In genomic region chr12:57085999-57086950, GRCh38 we compare ENCODE assay signal across 8 cellular contexts. TPM values are rescaled to one million over a fixed set of nuclear protein-coding genes. Genes with fewer than 3 reads are reported as not detected.
A peak's percentile ranks its signal among the peaks of the same experiment; 100 is the strongest.
DNase-seq lines count a peak whose midpoint lies in the region; ATAC-seq and TF ChIP-seq lines count a peak whose summit lies in the region.

No MANE protein-coding gene starts in this region.

- H3K9ac ChIP-seq in Loucy (ENCODE audit: low read depth, low read length, poor library complexity, severe bottlenecking) = peak overlapping the region; percentile 91

- H3K9me3 ChIP-seq in Loucy (ENCODE audit: insufficient read depth, low read depth, low read length) = no peaks in the 10 kb centered on the region

- peaks cover 20% of the 10 kb centered on the region for H3K4me1 ChIP-seq in Loucy (ENCODE audit: insufficient read depth, low read length, poor library complexity, severe bottlenecking)

- peak overlapping the region; percentile 93 for H3K27ac Mint-ChIP-seq in stimulated activated effector memory CD8-positive, alpha-beta T cell treated with anti-CD3 and anti-CD28 coated beads, Interleukin-12 subunit alpha, Interleukin-12 subunit beta, amount 100 ng/mL, for 72 hours

- H3F3A ChIP-seq in Loucy (ENCODE audit: low read depth) = no peaks in the 10 kb centered on the region

- H3K79me2 ChIP-seq in Loucy (ENCODE audit: insufficient read depth, low read length) = peaks cover 19% of the 10 kb centered on the region

- peak overlapping the region; percentile 98 for H3K4me3 Mint-ChIP-seq in stimulated activated effector memory CD8-positive, alpha-beta T cell treated with anti-CD3 and anti-CD28 coated beads, Interleukin-12 subunit alpha, Interleukin-12 subunit beta, amount 100 ng/mL, for 72 hours

- H3K27ac ChIP-seq in dorsolateral prefrontal cortex = peak overlapping the region; percentile 76 to 99 (median 97)

- H3K36me3 Mint-ChIP-seq in stimulated activated effector memory CD8-positive, alpha-beta T cell treated with anti-CD3 and anti-CD28 coated beads, Interleukin-12 subunit alpha, Interleukin-12 subunit beta, amount 100 ng/mL, for 72 hours = peaks cover 48% of the 10 kb centered on the region

- TF ChIP-seq CTCF in Loucy (conservative IDR thresholded peaks at IDR 0.05; ENCODE audit: low read length) (peak; percentile 69), WI38 (IDR thresholded peaks at IDR 0.05; ENCODE audit: low read depth, low read length) (0 out of 2 replicates have a peak, but pooled peaks have one; percentile 13), dorsolateral prefrontal cortex (IDR thresholded peaks at IDR 0.05 in 54 of 56, conservative IDR thresholded peaks at IDR 0.05 in 2 of 56; ENCODE audit: low read depth in 1 of 56, partially characterized antibody in 56 of 56) (peak in 23 of 56 donors; percentile 3 to 37 (median 20))

- peaks cover 55% of the 10 kb centered on the region for H3K4me1 Mint-ChIP-seq in stimulated activated effector memory CD8-positive, alpha-beta T cell treated with anti-CD3 and anti-CD28 coated beads, Interleukin-12 subunit alpha, Interleukin-12 subunit beta, amount 100 ng/mL, for 72 hours

- H2AFZ ChIP-seq in Loucy (ENCODE audit: low read length) = peak overlapping the region; percentile 73

- H3K9me3 Mint-ChIP-seq in stimulated activated effector memory CD8-positive, alpha-beta T cell treated with anti-CD3 and anti-CD28 coated beads, Interleukin-12 subunit alpha, Interleukin-12 subunit beta, amount 100 ng/mL, for 72 hours = no peaks in the 10 kb centered on the region

- no peaks in the 10 kb centered on the region for H3K9me2 ChIP-seq in Loucy (replicated peaks; ENCODE audit: low read depth, low read length)

- DNase-seq in GM03348 (ENCODE audit: low spot score) (peak; percentile 60), dorsolateral prefrontal cortex (peak in 6 of 10 donors; percentile 61 to 80 (median 69)), medulla oblongata (ENCODE audit: extremely low spot score) (peak; percentile 65), LoVo (ENCODE audit: low spot score) (no peak)
- peak in 1 of 2 donors; percentile 73 for DNase-seq in stimulated activated effector memory CD8-positive, alpha-beta T cell treated with anti-CD3 and anti-CD28 coated beads, Interleukin-12 subunit alpha, Interleukin-12 subunit beta, amount 100 ng/mL, for 72 hours (ENCODE audit: low spot score in 2 of 2)

- ATAC-seq in stimulated activated effector memory CD8-positive, alpha-beta T cell treated with anti-CD3 and anti-CD28 coated beads, Interleukin-12 subunit alpha, Interleukin-12 subunit beta, amount 100 ng/mL, for 72 hours = no peak
- no peak for ATAC-seq in HG03135 (IDR thresholded peaks at IDR 0.05; ENCODE audit: unreplicated experiment)

- H3K4me3 ChIP-seq in Loucy (ENCODE audit: low read length, poor library complexity, severe bottlenecking) (peak overlapping the region; percentile 78), WI38 (ENCODE audit: low read depth, low read length) (peak overlapping the region; percentile 81), dorsolateral prefrontal cortex (peak overlapping the region; percentile 48 to 90 (median 79))

- no peaks in the 10 kb centered on the region for H3K36me3 ChIP-seq in Loucy (ENCODE audit: insufficient read depth, low read length)

- peak overlapping the region; percentile 92 for H3K4me2 ChIP-seq in Loucy (ENCODE audit: low read depth, low read length, poor library complexity, severe bottlenecking)

- H3K27me3 ChIP-seq in Loucy (ENCODE audit: insufficient read depth, low read length, poor library complexity, severe bottlenecking) = no peaks in the 10 kb centered on the region
- H3K27me3 ChIP-seq in dorsolateral prefrontal cortex = no peaks in the 10 kb centered on the region

- intact Hi-C loops in dorsolateral prefrontal cortex (cut with DNase I) = no loop called here

- H4K20me1 ChIP-seq in Loucy (ENCODE audit: insufficient read depth, low read length, poor library complexity, severe bottlenecking) = peaks cover 3% of the 10 kb centered on the region

RNA-seq across cellular contexts. Expression of gene NAB2, which starts 2.6 kb away (rescaled TPM):
- 10 to 100 TPM; 15.3 to 64.0 (median 32.6) TPM for total RNA-seq in dorsolateral prefrontal cortex

RNA-seq across cellular contexts. Expression of gene NEMP1, which starts 7.7 kb away (rescaled TPM):
- 10 to 100 TPM in 52 of 120 experiments, 1 to 10 TPM in 68; 5.4 to 18.4 (median 9.6) TPM for total RNA-seq in dorsolateral prefrontal cortex

RNA-seq across cellular contexts. Expression of gene STAT6, which starts 24.9 kb away (rescaled TPM):
- 10 to 100 TPM; 30.1 to 85.6 (median 49.8) TPM for total RNA-seq in dorsolateral prefrontal cortex

RNA-seq across cellular contexts. Expression of gene MYO1A, which starts 36.3 kb away (rescaled TPM):
- 1 to 10 TPM in 42 of 120 experiments, under 1 TPM in 65, not detected in 13; 0.13 to 3.6 (median 0.84) TPM for total RNA-seq in dorsolateral prefrontal cortex

RNA-seq across cellular contexts. Expression of gene LRP1, which starts 42.0 kb away (rescaled TPM):
- 100 to 1,000 TPM; 152 to 428 (median 234) TPM for total RNA-seq in dorsolateral prefrontal cortex
